ENCODE assay signal across 23 cellular contexts in the genomic region with DNA sequence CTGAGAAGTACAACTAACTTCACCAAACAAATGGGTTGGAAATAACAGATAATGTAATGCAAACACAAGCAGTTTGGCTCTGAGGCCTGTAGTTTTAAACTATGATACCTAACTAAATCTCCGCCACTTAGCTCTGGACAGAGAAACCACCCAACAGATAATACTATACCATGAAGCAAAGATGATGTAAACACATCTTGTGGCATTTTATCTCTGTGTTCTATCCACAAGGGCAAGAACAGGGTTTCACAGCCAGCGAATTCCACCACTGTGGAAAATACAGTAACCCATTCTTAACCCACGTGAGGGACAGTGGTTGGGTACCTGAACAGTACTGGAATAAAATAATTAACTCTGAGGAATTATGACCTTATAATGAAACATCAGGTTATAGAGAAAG.
"Had no signal": no experiment of that assay in that cellular context is flagged by ENCODE, and none has a peak within 500 bp of the region (broad histone marks: within the 10 kb centered on the region; RNA-seq: fewer than 3 reads in every experiment).

No MANE protein-coding gene starts in this region.

- H3K9me3 ChIP-seq: esophagus muscularis mucosa, gastroesophageal sphincter, left lung, lower lobe of right lung, prostate gland, suprapubic skin, tibial artery had no signal

- H3K27ac ChIP-seq: epithelial cell of prostate, esophagus muscularis mucosa, gastroesophageal sphincter, left lung, lower lobe of right lung, parathyroid adenoma, prostate gland, skin epidermis, suprapubic skin, tibial artery had no signal

- H3K4me3 ChIP-seq: gastroesophageal sphincter, left lung, lower lobe of right lung, prostate gland, skin epidermis, suprapubic skin, tibial artery had no signal

- H3K27me3 ChIP-seq: esophagus muscularis mucosa, gastroesophageal sphincter, left lung, suprapubic skin, tibial artery had no signal

- H3K4me1 ChIP-seq: lower lobe of right lung, parathyroid adenoma, prostate gland had no signal

- H3K4me3 Mint-ChIP-seq: dendritic cell treated with granulocyte-macrophage colony-stimulating factor and Interleukin-4, amounts not matched to agents 40 ng/mL and 50 ng/mL, for 4 days; effector memory CD8-positive, alpha-beta T cell; memory B cell; mesothelial cell of epicardium; natural killer cell treated with Interleukin-12 subunit alpha and Interleukin-12 subunit beta and Interleukin-15 and Interleukin-18, amount 100 ng/mL, for 72 hours had no signal

- H3K27me3 Mint-ChIP-seq: dendritic cell treated with granulocyte-macrophage colony-stimulating factor and Interleukin-4, amounts not matched to agents 40 ng/mL and 50 ng/mL, for 4 days; memory B cell; natural killer cell treated with Interleukin-12 subunit alpha and Interleukin-12 subunit beta and Interleukin-15 and Interleukin-18, amount 100 ng/mL, for 72 hours had no signal

- H3K9me3 Mint-ChIP-seq: dendritic cell treated with granulocyte-macrophage colony-stimulating factor and Interleukin-4, amounts not matched to agents 40 ng/mL and 50 ng/mL, for 4 days; effector memory CD8-positive, alpha-beta T cell; memory B cell; mesothelial cell of epicardium; natural killer cell treated with Interleukin-12 subunit alpha and Interleukin-12 subunit beta and Interleukin-15 and Interleukin-18, amount 100 ng/mL, for 72 hours had no signal

- H3K27ac Mint-ChIP-seq: dendritic cell treated with granulocyte-macrophage colony-stimulating factor and Interleukin-4, amounts not matched to agents 40 ng/mL and 50 ng/mL, for 4 days; effector memory CD8-positive, alpha-beta T cell; memory B cell; natural killer cell treated with Interleukin-12 subunit alpha and Interleukin-12 subunit beta and Interleukin-15 and Interleukin-18, amount 100 ng/mL, for 72 hours had no signal

- H3K79me2 ChIP-seq: parathyroid adenoma had no signal

- H3K9ac ChIP-seq: parathyroid adenoma had no signal

- H3K36me3 ChIP-seq: esophagus muscularis mucosa, gastroesophageal sphincter, left lung, lower lobe of right lung, prostate gland, suprapubic skin, tibial artery had no signal

- H3K4me1 Mint-ChIP-seq: memory B cell had no signal

- ATAC-seq: effector memory CD8-positive, alpha-beta T cell; gastroesophageal sphincter; left lung; lower lobe of right lung; natural killer cell treated with Interleukin-12 subunit alpha and Interleukin-12 subunit beta and Interleukin-15 and Interleukin-18, amount 100 ng/mL, for 72 hours; sciatic nerve had no signal

- H2AFZ ChIP-seq: parathyroid adenoma had no signal

- DNase-seq: effector memory CD8-positive, alpha-beta T cell; foreskin fibroblast; glutamatergic neuron; islet precursor cell; left lung; lower lobe of right lung; occipital lobe; retina; stimulated activated CD4-positive, alpha-beta T cell treated with anti-CD3 and anti-CD28 coated beads, Interleukin-12 subunit alpha, Interleukin-12 subunit beta, amount 100 ng/mL, for 4 hours; stimulated activated naive CD4-positive, alpha-beta T cell; tibial artery had no signal
